In genomic region chr3:98326945-98327344, GRCh38 we compare ENCODE assay signal across 14 cellular contexts. TPM values are rescaled to one million over a fixed set of nuclear protein-coding genes. Genes with fewer than 3 reads are reported as not detected.
DNase-seq lines count a peak whose midpoint lies in the region; ATAC-seq and TF ChIP-seq lines count a peak whose summit lies in the region.
"Had no signal": no experiment of that assay in that cellular context is flagged by ENCODE, and none has a peak within 500 bp of the region (broad histone marks: within the 10 kb centered on the region; RNA-seq: fewer than 3 reads in every experiment).

No MANE protein-coding gene starts in this region.

- ATAC-seq in GM18505 (IDR thresholded peaks at IDR 0.05; ENCODE audit: unreplicated experiment) (peak; percentile 59), GM19468 (IDR thresholded peaks at IDR 0.05; ENCODE audit: extremely low read depth, unreplicated experiment) (peak; percentile 54), HG02973 (IDR thresholded peaks at IDR 0.05; ENCODE audit: unreplicated experiment) (peak; percentile 70)
- ATAC-seq: HCT116 had no signal

- H3K4me1 ChIP-seq in HUES64 (ENCODE audit: insufficient read depth, low read length), result peaks cover 31% of the 10 kb centered on the region

- TF ChIP-seq POLR2A in GM18505 (IDR thresholded peaks at IDR 0.05; ENCODE audit: borderline replicate concordance, extremely low read depth, insufficient read depth, insufficient read length), result no peak

- DNase-seq in amygdala (lab: John Stamatoyannopoulos, UW), result no peak
- DNase-seq in NCI-H1930 (lab: John Stamatoyannopoulos, UW), result no peak
- DNase-seq in NCI-H524 treated with DMSO at 0.1 percent for 48 hours (lab: John Stamatoyannopoulos, UW), result no peak
- no peak for DNase-seq in SHP77 (lab: John Stamatoyannopoulos, UW)
- DNase-seq: NCI-H226, RPMI8226 had no signal

- peak overlapping the region; percentile 23 for H3K4me3 ChIP-seq in HUES64 (ENCODE audit: low read length)
- H3K4me3 ChIP-seq: BLaER1 treated with 17β-estradiol and CSF1 and Interleukin-3, amounts not matched to agents 10 nM and 100 nM had no signal

- H3K36me3 ChIP-seq in HUES64 (ENCODE audit: insufficient read depth, low read length), result no peaks in the 10 kb centered on the region
- H3K36me3 ChIP-seq: BLaER1 treated with 17β-estradiol and CSF1 and Interleukin-3, amounts not matched to agents 10 nM and 100 nM had no signal

- no peaks in the 10 kb centered on the region for H3K9me3 ChIP-seq in HUES64 (ENCODE audit: insufficient read depth, low read depth, low read length)
- H3K9me3 ChIP-seq: BLaER1 treated with 17β-estradiol and CSF1 and Interleukin-3, amounts not matched to agents 10 nM and 100 nM had no signal

- peak overlapping the region; percentile 69 for H3K27ac ChIP-seq in HUES64 (ENCODE audit: low read depth, low read length)
- H3K27ac ChIP-seq: BLaER1 treated with 17β-estradiol and CSF1 and Interleukin-3, amounts not matched to agents 10 nM and 100 nM had no signal

- H3K9ac ChIP-seq in HUES64 (ENCODE audit: low read depth, low read length), result peak overlapping the region; percentile 20; the same call in 1 of the 2 replicates
- H3K9ac ChIP-seq: BLaER1 treated with 17β-estradiol and CSF1 and Interleukin-3, amounts not matched to agents 10 nM and 100 nM had no signal

- no peaks in the 10 kb centered on the region for H3K27me3 ChIP-seq in HUES64 (ENCODE audit: insufficient read depth, low read length)
- H3K27me3 ChIP-seq: BLaER1 treated with 17β-estradiol and CSF1 and Interleukin-3, amounts not matched to agents 10 nM and 100 nM had no signal

RNA-seq across cellular contexts. Expression of gene OR5K4, which starts 26.7 kb away (rescaled TPM):
- not detected for polyA plus RNA-seq in HUES64 (2013, experiment 1 of 2)
- not detected for polyA plus RNA-seq in HUES64 (2013, experiment 2 of 2)
- polyA plus RNA-seq: endothelial cell of umbilical vein, thymus had no signal

RNA-seq across cellular contexts. Expression of gene OR5H2, which starts 44.6 kb away (rescaled TPM):
- not detected for polyA plus RNA-seq in HUES64 (2013, experiment 1 of 2)
- not detected for polyA plus RNA-seq in HUES64 (2013, experiment 2 of 2)
- polyA plus RNA-seq: endothelial cell of umbilical vein, thymus had no signal
